ENCODE assay signal across 8 cellular contexts in the genomic region with DNA sequence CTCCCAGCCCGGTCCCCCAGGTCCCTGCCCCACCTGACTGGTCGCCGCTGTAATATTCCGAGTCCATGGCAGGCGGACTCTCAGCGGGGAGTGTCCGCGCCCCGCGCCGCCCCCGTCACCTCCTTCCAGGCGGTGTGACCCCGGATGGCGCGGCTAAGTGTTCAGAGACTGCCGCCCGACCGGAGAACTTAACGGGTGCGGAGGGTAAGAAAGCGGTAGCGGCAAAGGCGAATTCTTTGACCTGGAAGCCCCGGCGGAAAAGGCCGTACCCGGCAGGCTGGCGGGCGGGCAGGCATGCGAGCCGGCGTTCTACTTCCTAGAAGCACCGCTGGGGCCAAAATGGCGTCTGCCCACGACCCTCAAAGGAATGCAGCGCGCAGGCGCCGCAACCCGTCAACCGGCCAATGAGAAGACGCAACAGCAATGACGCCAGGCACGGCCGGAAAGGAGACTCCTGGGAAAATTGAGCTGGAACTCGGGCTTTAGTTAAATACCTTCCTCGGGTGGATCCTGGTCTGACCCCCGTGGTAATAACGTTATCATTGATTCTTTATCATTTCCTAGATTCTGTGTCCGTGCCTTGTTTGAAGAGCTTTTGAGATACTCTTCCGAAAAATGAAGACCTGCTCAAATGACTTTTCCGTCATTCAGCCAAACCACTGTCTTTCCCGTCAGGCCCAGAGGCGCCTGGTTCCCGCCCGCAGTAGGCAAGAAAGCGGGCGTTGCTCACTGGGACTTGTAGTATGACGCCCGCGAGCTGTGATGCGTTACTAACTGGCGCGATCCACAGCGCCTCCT. TPM values are rescaled to one million over a fixed set of nuclear protein-coding genes. Genes with fewer than 3 reads are reported as not detected.
DNase-seq lines count a peak whose midpoint lies in the region; ATAC-seq and TF ChIP-seq lines count a peak whose summit lies in the region.

A gene (minus strand): TSS at position 348 of the 798 bp plus-strand sequence. CDS start 281 bp downstream, at position 67.

- peak; percentile 91 for ATAC-seq in GM19395 (IDR thresholded peaks at IDR 0.05; ENCODE audit: unreplicated experiment)
- peak; percentile 76 for ATAC-seq in HG03565 (IDR thresholded peaks at IDR 0.05; ENCODE audit: unreplicated experiment)
- peak; percentile 95 for ATAC-seq in left lung

- H3K27me3 Mint-ChIP-seq in CD14-positive monocyte (ENCODE audit: low read depth in 3 of 3) = peaks cover 0 to 3% (median 0%) of the 10 kb centered on the region in 3 donors

- H3K4me3 Mint-ChIP-seq in CD14-positive monocyte = peak within 1 kb of the TSS; percentile 86 to 95

- H3K4me3 ChIP-seq in left lung = peak within 1 kb of the TSS; percentile 96

- H3K36me3 Mint-ChIP-seq in CD14-positive monocyte = peaks cover 18 to 20% of the 10 kb centered on the region in 2 donors

- TF ChIP-seq CTCF in CD14-positive monocyte (IDR thresholded peaks at IDR 0.05) = peak; percentile 7
- TF ChIP-seq CTCF in left lung (IDR thresholded peaks at IDR 0.05) = peak in 1 of 2 donors; percentile 66

- peaks cover 0 to 6% (median 6%) of the 10 kb centered on the region in 7 donors for H3K9me3 Mint-ChIP-seq in CD14-positive monocyte

- no peaks in the 10 kb centered on the region for H3K9me3 ChIP-seq in left lung

- H3K27me3 ChIP-seq in left lung = no peaks in the 10 kb centered on the region

- H3K4me1 ChIP-seq in left lung = peaks cover 0 to 33% of the 10 kb centered on the region in 2 donors

- peak within 1 kb of the TSS; percentile 96 to 100 (median 98) for H3K27ac Mint-ChIP-seq in CD14-positive monocyte

- peak within 1 kb of the TSS; percentile 95 to 98 for H3K27ac ChIP-seq in left lung

- DNase-seq in CD14-positive monocyte (ENCODE audit: low spot score) (peak; percentile 94), NCI-H774 (lab: John Stamatoyannopoulos, UW) (peak; percentile 94), dermis blood vessel endothelial cell (peak; percentile 99), left lung (peak; percentile 95 to 96)
- DNase-seq in activated CD4-positive, alpha-beta T cell treated with anti-CD3 and anti-CD28 coated beads, Interleukin-2, amount 50 U/mL, for 4 hours = peak; percentile 86 to 88
- peak; percentile 82 to 86 for DNase-seq in stimulated activated CD4-positive, alpha-beta T cell treated with anti-CD3 and anti-CD28 coated beads, Interleukin-2, amount 100 ng/mL, for 48 hours

- peaks cover 17% of the 10 kb centered on the region for H3K4me1 Mint-ChIP-seq in CD14-positive monocyte

- peaks cover 0 to 16% of the 10 kb centered on the region in 2 donors for H3K36me3 ChIP-seq in left lung

- intact Hi-C loops in CD14-positive monocyte (cut with micrococcal nuclease) (loop anchor here (10.0 kb wide), 2 partner anchors 102 to 178 kb away; a partner anchor contains a TSS), left lung (cut with DNase I) (no loop called here)

RNA-seq across cellular contexts. Expression of the gene that starts here (rescaled TPM):
- polyA plus RNA-seq in CD14-positive monocyte = 10 to 100 TPM in 1 of 2 donors, 1 to 10 TPM in 1; 7.9 to 15.6 TPM
- total RNA-seq in dermis blood vessel endothelial cell (42.8 and 53.1 TPM in 2 replicates), left lung (10 to 100 TPM; 37.2 to 37.5 TPM)

Comparison
In these comparisons a context has a peak if more than half of its experiments do, and no peak if none do; other contexts are left out.
1. Peak in every context shown above with its lines: DNase-seq, ATAC-seq, H3K4me3 ChIP-seq and H3K27ac ChIP-seq.
2. intact Hi-C loops: an anchor here in CD14-positive monocyte (10.0 kb wide); none called in left lung.